15 cellular contexts compared by ENCODE assay signal in the genomic region with DNA sequence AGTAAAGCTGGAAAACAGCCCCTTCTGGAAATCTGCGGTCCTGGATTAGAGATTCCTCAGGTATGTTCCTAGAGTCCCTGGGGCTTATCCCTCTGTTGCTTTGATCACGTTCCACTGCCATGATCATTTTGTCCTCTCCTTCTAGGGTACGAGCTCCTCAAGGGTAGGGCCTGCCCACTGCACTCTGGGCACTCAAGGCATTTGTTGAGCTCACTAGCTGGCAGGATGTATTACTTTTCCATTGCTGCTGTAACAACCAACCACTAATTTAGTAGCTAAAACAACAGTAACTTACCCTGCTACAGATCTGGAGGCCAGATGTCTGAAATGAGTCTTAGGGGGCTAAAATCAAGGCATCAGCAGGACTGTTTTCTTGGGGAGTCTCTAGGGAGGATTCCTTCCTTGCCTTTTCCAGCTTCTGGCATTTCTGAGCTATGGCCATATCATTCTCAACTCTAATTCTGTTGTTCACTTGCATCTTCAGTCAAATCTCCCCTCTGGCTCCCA.
DNase-seq lines count a peak whose midpoint lies in the region; ATAC-seq and TF ChIP-seq lines count a peak whose summit lies in the region.
"Had no signal": no experiment of that assay in that cellular context is flagged by ENCODE, and none has a peak within 500 bp of the region (broad histone marks: within the 10 kb centered on the region; RNA-seq: fewer than 3 reads in every experiment).

No MANE protein-coding gene starts in this region.

- 0 out of 20 replicates have a peak overlapping the region, but pooled peaks of 1 of the 10 experiments have one; percentile 12 for H3K4me3 ChIP-seq in BLaER1 treated with 17β-estradiol and CSF1 and Interleukin-3, amounts not matched to agents 10 nM and 100 nM
- H3K4me3 ChIP-seq in DOHH2 (ENCODE audit: low read length): peak overlapping the region; percentile 18; the same call in 1 of the 2 replicates
- H3K4me3 ChIP-seq in aorta (ENCODE audit: low read length in 2 of 2): no peak overlapping the region
- H3K4me3 ChIP-seq: psoas muscle, thoracic aorta had no signal

- peak overlapping the region; percentile 46; the same call in 1 of the 2 replicates for H3K27ac Mint-ChIP-seq in WTC11
- H3K27ac Mint-ChIP-seq in immature natural killer cell: peak overlapping the region; percentile 91 to 99 (median 92)
- no peak overlapping the region for H3K27ac Mint-ChIP-seq in nephron progenitor cell
- H3K27ac Mint-ChIP-seq in Calu3 (ENCODE audit: unreplicated experiment): no peak overlapping the region

- 85 to 87% methylated on average over 3 of the region's 3 CpGs for WGBS in aorta, 2 donors

- POLR2A ChIA-PET in WTC11 (lab: Charles Lee): interaction anchor here (0.6 kb wide), 1 partner anchor 63 kb away, joined by 5 read pairs; no protein-coding TSS in a partner anchor

- no peaks in the 10 kb centered on the region for H3F3A ChIP-seq in DOHH2 (ENCODE audit: control insufficient read depth, insufficient read depth)

- CTCF ChIA-PET in WTC11 (lab: Charles Lee): interaction anchor here (0.5 to 1.1 kb wide), 2 partner anchors 80 to 676 kb away, joined by 3 to 4 read pairs; no protein-coding TSS in a partner anchor
- CTCF ChIA-PET in Calu3 (lab: Charles Lee): interaction anchor here (0.9 kb wide), 1 partner anchor 23 kb away, joined by 3 read pairs; no protein-coding TSS in a partner anchor

- peak overlapping the region; percentile 66 to 97 (median 86) for H3K4me2 ChIP-seq in BLaER1 treated with 17β-estradiol and CSF1 and Interleukin-3, amounts not matched to agents 10 nM and 100 nM
- H3K4me2 ChIP-seq in DOHH2 (ENCODE audit: low read length): peak overlapping the region; percentile 57

- no peaks in the 10 kb centered on the region for H3K9me3 ChIP-seq in BLaER1 treated with 17β-estradiol and CSF1 and Interleukin-3, amounts not matched to agents 10 nM and 100 nM (replicated peaks in 1 of 11)
- H3K9me3 ChIP-seq in DOHH2 (ENCODE audit: control insufficient read depth, insufficient read depth, low read length) (no peaks in the 10 kb centered on the region), aorta (ENCODE audit: control insufficient read depth, low read length) (no peaks in the 10 kb centered on the region)
- H3K9me3 ChIP-seq: psoas muscle, thoracic aorta had no signal

- peaks cover 0 to 17% (median 6%) of the 10 kb centered on the region in 11 experiments; a peak in 9 of 22 replicates for H3K27me3 ChIP-seq in BLaER1 treated with 17β-estradiol and CSF1 and Interleukin-3, amounts not matched to agents 10 nM and 100 nM
- H3K27me3 ChIP-seq in DOHH2 (ENCODE audit: control insufficient read depth, low read length): no peaks in the 10 kb centered on the region
- no peaks in the 10 kb centered on the region for H3K27me3 ChIP-seq in aorta (ENCODE audit: control insufficient read depth in 1 of 2, insufficient read depth in 2 of 2, low read length in 1 of 2)

- DNase-seq in WTC11 (ENCODE audit: low spot score) (no peak), immature natural killer cell (peak in 1 of 3 donors; percentile 52), nephron progenitor cell (no peak), aorta (no peak), Calu3 (no peak)
- DNase-seq: amniotic stem cell, glutamatergic neuron, islet precursor cell, NCI-H2081 treated with DMSO at 0.1 percent for 48 hours, NCI-H774, psoas muscle had no signal

- H3K4me3 Mint-ChIP-seq in WTC11 (no peak overlapping the region), immature natural killer cell (peak overlapping the region; percentile 72 to 85 (median 82)), nephron progenitor cell (no peak overlapping the region), Calu3 (ENCODE audit: low read depth, unreplicated experiment) (no peak overlapping the region)

- H3K9me3 Mint-ChIP-seq in WTC11 (0 out of 2 replicates have a peak, but pooled peaks cover 7% of the 10 kb centered on the region), immature natural killer cell (no peaks in the 10 kb centered on the region), nephron progenitor cell (no peaks in the 10 kb centered on the region), Calu3 (ENCODE audit: low read depth, unreplicated experiment) (no peaks in the 10 kb centered on the region)

- peaks cover 0 to 4% (median 0%) of the 10 kb centered on the region in 11 experiments; a peak in 1 of 22 replicates for H4K20me1 ChIP-seq in BLaER1 treated with 17β-estradiol and CSF1 and Interleukin-3, amounts not matched to agents 10 nM and 100 nM
- no peaks in the 10 kb centered on the region for H4K20me1 ChIP-seq in DOHH2 (ENCODE audit: control insufficient read depth, insufficient read depth, low read depth, low read length)

- ATAC-seq in WTC11: no peak
- ATAC-seq in aorta (ENCODE audit: low FRiP score): no peak
- ATAC-seq in HG02970 (IDR thresholded peaks at IDR 0.05; ENCODE audit: low FRiP score, unreplicated experiment): no peak

- BruUV-seq in Calu3 (replicated peaks; lab: Mats Ljungman, UMichigan): no TSS peak

- H3K27ac ChIP-seq in BLaER1 treated with 17β-estradiol and CSF1 and Interleukin-3, amounts not matched to agents 10 nM and 100 nM: peak overlapping the region in 1 of 11 experiments; percentile 26; a peak in 1 of 22 replicates
- H3K27ac ChIP-seq in DOHH2 (ENCODE audit: low read depth, low read length): no peak overlapping the region
- H3K27ac ChIP-seq in aorta (ENCODE audit: low read depth in 1 of 2, low read length in 2 of 2): no peak overlapping the region
- H3K27ac ChIP-seq: psoas muscle, thoracic aorta had no signal

- 0 out of 2 replicates have a peak, but pooled peaks cover 3% of the 10 kb centered on the region for H3K36me3 Mint-ChIP-seq in WTC11
- peaks cover 5 to 10% (median 6%) of the 10 kb centered on the region in 3 donors for H3K36me3 Mint-ChIP-seq in immature natural killer cell
- peaks cover 5% of the 10 kb centered on the region for H3K36me3 Mint-ChIP-seq in nephron progenitor cell (ENCODE audit: low read depth)
- H3K36me3 Mint-ChIP-seq in Calu3 (ENCODE audit: insufficient read depth, unreplicated experiment): no peaks in the 10 kb centered on the region

- peak overlapping the region in 2 of 11 experiments; percentile 25 to 50; a peak in 2 of 22 replicates for H3K9ac ChIP-seq in BLaER1 treated with 17β-estradiol and CSF1 and Interleukin-3, amounts not matched to agents 10 nM and 100 nM

- no peaks in the 10 kb centered on the region for H3K79me2 ChIP-seq in DOHH2 (ENCODE audit: control insufficient read depth, low read length)

- peaks cover 44 to 72% (median 62%) of the 10 kb centered on the region in 10 experiments for H3K4me1 ChIP-seq in BLaER1 treated with 17β-estradiol and CSF1 and Interleukin-3, amounts not matched to agents 10 nM and 100 nM
- H3K4me1 ChIP-seq in DOHH2 (ENCODE audit: control insufficient read depth, low read length) (peaks cover 13% of the 10 kb centered on the region), aorta (ENCODE audit: control insufficient read depth in 1 of 2, insufficient read depth in 2 of 2, low read length in 2 of 2) (no peaks in the 10 kb centered on the region)

- peaks cover 0 to 7% (median 0%) of the 10 kb centered on the region in 11 experiments; a peak in 3 of 22 replicates for H3K36me3 ChIP-seq in BLaER1 treated with 17β-estradiol and CSF1 and Interleukin-3, amounts not matched to agents 10 nM and 100 nM
- no peaks in the 10 kb centered on the region for H3K36me3 ChIP-seq in DOHH2 (ENCODE audit: control insufficient read depth, low read length)
- H3K36me3 ChIP-seq in aorta (ENCODE audit: control insufficient read depth in 1 of 2, insufficient read depth in 2 of 2, low read length in 1 of 2): no peaks in the 10 kb centered on the region
- H3K36me3 ChIP-seq: thoracic aorta had no signal

- TF ChIP-seq CTCF in DOHH2 (IDR thresholded peaks at IDR 0.05; ENCODE audit: low read depth, low read length, poor library complexity, severe bottlenecking) (no peak), WTC11 (IDR thresholded peaks at IDR 0.05) (no peak), nephron progenitor cell (IDR thresholded peaks at IDR 0.05) (no peak), Calu3 (IDR thresholded peaks at IDR 0.05; ENCODE audit: unreplicated experiment) (no peak)

- H3K4me1 Mint-ChIP-seq in WTC11: peaks cover 17% of the 10 kb centered on the region
- H3K4me1 Mint-ChIP-seq in immature natural killer cell: peaks cover 63 to 71% of the 10 kb centered on the region in 2 donors
- peaks cover 7% of the 10 kb centered on the region for H3K4me1 Mint-ChIP-seq in nephron progenitor cell
- no peaks in the 10 kb centered on the region for H3K4me1 Mint-ChIP-seq in Calu3 (ENCODE audit: low read depth, unreplicated experiment)

- intact Hi-C loops in aorta (cut with DNase I) (no loop called here), Calu3 (cut with micrococcal nuclease; ENCODE audit: unreplicated experiment) (no loop called here)

- H3K27me3 Mint-ChIP-seq in WTC11 (ENCODE audit: low read depth) (no peaks in the 10 kb centered on the region), immature natural killer cell (ENCODE audit: low read depth in 3 of 3) (peaks cover 3 to 7% (median 5%) of the 10 kb centered on the region in 3 donors), nephron progenitor cell (ENCODE audit: low read depth, poor library complexity) (no peaks in the 10 kb centered on the region), Calu3 (ENCODE audit: unreplicated experiment) (no peaks in the 10 kb centered on the region)

- no peaks in the 10 kb centered on the region for H3K9me2 ChIP-seq in DOHH2 (replicated peaks; ENCODE audit: control insufficient read depth, low read length)

TF ChIP-seq in WTC11, 78 proteins besides CTCF, POLR2A, EP300 and RAD21:
- TF ChIP-seq RELA (CRISPR knock-in tag; IDR thresholded peaks at IDR 0.05; ENCODE audit: borderline replicate concordance) (no peak), GRHL2 (CRISPR knock-in tag; IDR thresholded peaks at IDR 0.05; ENCODE audit: insufficient replicate concordance, severe bottlenecking) (no peak)

Comparison
In these comparisons a context has a peak if more than half of its experiments do, and no peak if none do; other contexts are left out.
1. H3K27ac Mint-ChIP-seq: peak in WTC11 (single experiment) and immature natural killer cell (6 of 6); none in nephron progenitor cell (single experiment) and Calu3 (single experiment).
2. H3K4me3 Mint-ChIP-seq: peak in immature natural killer cell (5 of 5); none in WTC11 (single experiment), nephron progenitor cell (single experiment) and Calu3 (single experiment).